8 cellular contexts compared by ENCODE assay signal in the genomic region with DNA sequence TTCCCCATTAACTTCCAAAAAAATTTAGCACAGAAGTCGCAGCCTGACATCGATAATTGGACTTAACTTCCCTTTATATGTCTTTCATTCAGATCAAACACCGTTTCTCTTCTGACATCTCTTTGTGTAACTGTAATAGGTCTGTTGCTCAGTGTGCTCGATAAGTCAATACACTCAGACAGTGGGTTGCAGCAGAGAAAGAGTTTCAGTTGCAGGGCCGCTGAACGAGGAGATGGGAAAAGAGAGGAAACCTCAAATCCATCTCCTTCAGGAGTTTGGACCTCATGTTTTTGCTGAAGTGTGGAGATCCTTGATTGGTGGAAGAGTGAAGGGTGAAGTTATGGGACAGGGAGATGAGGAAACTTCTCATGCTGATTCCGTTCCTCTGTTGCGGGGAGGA. TPM values are rescaled to one million over a fixed set of nuclear protein-coding genes. Genes with fewer than 3 reads are reported as not detected.
DNase-seq lines count a peak whose midpoint lies in the region; TF ChIP-seq lines count a peak whose summit lies in the region.

No MANE protein-coding gene starts in this region.

- peak overlapping the region; percentile 94 to 99 (median 98) for H3K4me3 Mint-ChIP-seq in brain

- peaks cover 8% of the 10 kb centered on the region for H3K27me3 Mint-ChIP-seq in brain

- WGBS in mesodermal cell (ENCODE audit: insufficient coverage in 2 of 2), 2 experiments, result 85 to 86% methylated on average over 6 of the region's 8 CpGs

- H3K9me3 ChIP-seq in mesodermal cell (ENCODE audit: control insufficient read depth, low read length), result no peaks in the 10 kb centered on the region

- no peaks in the 10 kb centered on the region for H3K36me3 Mint-ChIP-seq in brain

- no peak for TF ChIP-seq CTCF in 22Rv1 (IDR thresholded peaks at IDR 0.05)
- no peak for TF ChIP-seq CTCF in HFF-Myc (IDR thresholded peaks at IDR 0.05; ENCODE audit: low read depth, low read length, missing control alignments)
- no peak for TF ChIP-seq CTCF in brain (conservative IDR thresholded peaks at IDR 0.05)

- peaks cover 16% of the 10 kb centered on the region for H3K36me3 ChIP-seq in mesodermal cell (ENCODE audit: control insufficient read depth, insufficient read depth, low read length)

- H3K4me1 ChIP-seq in mesodermal cell (ENCODE audit: control insufficient read depth, insufficient read depth, low read length, poor library complexity, severe bottlenecking), result peaks cover 5% of the 10 kb centered on the region

- no peaks in the 10 kb centered on the region for H3K9me3 Mint-ChIP-seq in brain

- peaks cover 50% of the 10 kb centered on the region for H3K4me1 Mint-ChIP-seq in brain

- H3K4me3 ChIP-seq in HFF-Myc (replicated peaks; ENCODE audit: low read depth, low read length), result peak overlapping the region; percentile 93
- H3K4me3 ChIP-seq in mesodermal cell (ENCODE audit: extremely low read depth, insufficient read depth, low read length, poor library complexity, severe bottlenecking), result peak overlapping the region; percentile 82

- peak overlapping the region; percentile 82 to 98 (median 96) for H3K27ac Mint-ChIP-seq in brain

- peak overlapping the region; percentile 91 for H3K27ac ChIP-seq in 22Rv1
- no peak overlapping the region for H3K27ac ChIP-seq in mesodermal cell (ENCODE audit: low read depth, low read length, severe bottlenecking)

- DNase-seq in HFF-Myc (ENCODE audit: extremely low read depth, low read depth) (no peak), NCI-H187 treated with DMSO at 0.1 percent for 48 hours (lab: John Stamatoyannopoulos, UW) (no peak), cerebellum (ENCODE audit: low spot score) (no peak), NCI-H526 (lab: John Stamatoyannopoulos, UW) (no peak), NCI-H2107 (lab: John Stamatoyannopoulos, UW) (no peak)

RNA-seq across cellular contexts. Expression of gene SAMM50, which starts 1.1 kb away (rescaled TPM):
- polyA plus RNA-seq in brain (ENCODE audit: insufficient read depth, low read depth, low replicate concordance), result 117 TPM
- polyA plus RNA-seq in mesodermal cell (2013, experiment 1 of 2), result 53.5 TPM
- polyA plus RNA-seq in mesodermal cell (2013, experiment 2 of 2), result 52.0 TPM
- total RNA-seq in cerebellum, result 29.1 TPM

RNA-seq across cellular contexts. Expression of gene PNPLA3, which starts 32.8 kb away (rescaled TPM):
- 4.8 TPM for polyA plus RNA-seq in brain (ENCODE audit: insufficient read depth, low read depth, low replicate concordance)
- 17.8 TPM for polyA plus RNA-seq in mesodermal cell (2013, experiment 1 of 2)
- 13.5 TPM for polyA plus RNA-seq in mesodermal cell (2013, experiment 2 of 2)
- 7.7 TPM for total RNA-seq in cerebellum
